In genomic region chr15:99408236-99409096, GRCh38 we compare ENCODE assay signal across 1 cellular context.
TF ChIP-seq lines count a peak whose summit lies in the region.

No MANE protein-coding gene starts in this region.

TF ChIP-seq in WTC11, 78 proteins besides CTCF, POLR2A, EP300 and RAD21 (continued from another document):
- no peak for TF ChIP-seq E2F1 (CRISPR knock-in tag; IDR thresholded peaks at IDR 0.05)
- no peak for TF ChIP-seq ATF2 (CRISPR knock-in tag; IDR thresholded peaks at IDR 0.05; ENCODE audit: borderline replicate concordance, low read depth)
- TF ChIP-seq GTF2I (CRISPR knock-in tag; conservative IDR thresholded peaks at IDR 0.05) = no peak
- TF ChIP-seq TEAD1 (CRISPR knock-in tag; IDR thresholded peaks at IDR 0.05) = no peak
- TF ChIP-seq NR3C1 (CRISPR knock-in tag; conservative IDR thresholded peaks at IDR 0.05; ENCODE audit: low read depth) = no peak
- TF ChIP-seq ZNF121 (CRISPR knock-in tag; IDR thresholded peaks at IDR 0.05) = no peak
TF ChIP-seq in WTC11: peak in this region for 0.
